ENCODE assay signal across 12 cellular contexts in the genomic region with DNA sequence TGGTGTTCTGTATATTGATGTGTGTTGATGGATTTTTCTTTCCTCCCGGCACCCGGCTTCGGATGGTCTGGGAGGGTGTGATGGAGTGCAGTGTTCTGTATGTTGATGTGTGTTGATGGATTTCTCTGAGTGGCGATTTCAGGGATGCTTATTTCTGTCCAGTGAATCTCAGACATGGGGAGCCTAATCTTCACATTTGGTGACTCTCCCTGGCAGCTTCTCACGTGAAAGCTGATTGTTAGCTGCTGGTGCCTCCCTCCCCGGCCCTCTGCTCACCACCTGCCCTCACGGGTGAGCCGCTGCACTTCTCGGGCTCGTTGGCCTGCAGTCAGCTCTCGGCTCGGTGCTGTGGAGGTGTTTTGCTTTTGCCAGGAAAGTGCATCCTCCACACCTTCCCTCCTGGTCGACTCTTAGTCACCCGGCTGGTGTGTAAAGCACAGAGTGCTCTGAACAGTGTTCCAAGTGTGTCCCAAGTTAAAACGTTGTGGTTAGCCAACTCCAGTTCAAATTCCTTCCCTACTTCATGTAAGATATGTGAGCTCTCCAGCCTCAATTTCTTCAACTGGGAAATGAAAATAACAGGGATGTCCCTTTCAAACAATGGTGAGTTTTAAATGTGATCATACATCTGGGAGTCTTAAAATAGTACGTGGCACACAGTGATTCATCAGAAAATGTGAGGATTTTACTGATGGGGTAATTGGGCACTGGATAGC. TPM values are rescaled to one million over a fixed set of nuclear protein-coding genes. Genes with fewer than 3 reads are reported as not detected.
DNase-seq lines count a peak whose midpoint lies in the region; ATAC-seq and TF ChIP-seq lines count a peak whose summit lies in the region.
"Had no signal": no experiment of that assay in that cellular context is flagged by ENCODE, and none has a peak within 500 bp of the region (broad histone marks: within the 10 kb centered on the region; RNA-seq: fewer than 3 reads in every experiment).

No MANE protein-coding gene starts in this region.

- H3K4me3 ChIP-seq in cardiac fibroblast (replicated peaks in 1 of 2; ENCODE audit: low read depth in 2 of 2, low read length in 2 of 2), result no peak overlapping the region
- H3K4me3 ChIP-seq in left lung, result no peak overlapping the region
- H3K4me3 ChIP-seq: coronary artery had no signal

- intact Hi-C loops in Right ventricle myocardium superior (cut with DNase I) (no loop called here), cardiac septum (cut with DNase I) (loop anchor here (5.0 kb wide), 1 partner anchor 38 kb away; no protein-coding TSS in a partner anchor), left lung (cut with DNase I) (no loop called here)

- no peaks in the 10 kb centered on the region for H3K36me3 ChIP-seq in left lung
- H3K36me3 ChIP-seq: neutrophil had no signal

- DNase-seq in Right ventricle myocardium superior (no peak), cardiac septum (ENCODE audit: low spot score) (no peak), cardiac fibroblast (ENCODE audit: low read depth in 2 of 2) (peak; percentile 39 to 51), left lung (no peak), DMS 273 treated with DMSO at 0.1 percent for 48 hours (lab: John Stamatoyannopoulos, UW) (no peak), left lobe of liver (ENCODE audit: low spot score) (no peak), HuH-7 (ENCODE audit: low spot score) (no peak), SIG-M5 (lab: John Stamatoyannopoulos, UW) (no peak)
- DNase-seq: activated T-cell treated with anti-CD3 and anti-CD28 coated beads, Interleukin-2, amount 50 U/mL, for 48 hours had no signal

- TF ChIP-seq CTCF in cardiac fibroblast (IDR thresholded peaks at IDR 0.05; ENCODE audit: low read depth, low read length), result no peak
- no peak for TF ChIP-seq CTCF in left lung (IDR thresholded peaks at IDR 0.05)

- peaks cover 19 to 41% of the 10 kb centered on the region in 2 donors for H3K4me1 ChIP-seq in left lung

- ATAC-seq in Right ventricle myocardium superior (ENCODE audit: poor library complexity) (peak; percentile 14), left lung (peak; percentile 58), left lobe of liver (no peak)

- H3K27me3 ChIP-seq in left lung, result no peaks in the 10 kb centered on the region
- H3K27me3 ChIP-seq: neutrophil had no signal

- no peaks in the 10 kb centered on the region for H3K9me3 ChIP-seq in left lung
- H3K9me3 ChIP-seq: neutrophil had no signal

- H3K27ac ChIP-seq in left lung, result peak overlapping the region; percentile 31 to 36
- H3K27ac ChIP-seq: coronary artery, KMS-11, neutrophil had no signal

RNA-seq across cellular contexts. Expression of a gene that starts 54.6 kb away (rescaled TPM):
- total RNA-seq in Right ventricle myocardium superior, result 73.6 TPM
- total RNA-seq in cardiac septum, result 96.5 TPM
- total RNA-seq in left lung, result 100 to 1,000 TPM; 271 to 457 TPM
- total RNA-seq in left lobe of liver, result 36.0 TPM

Comparison
In these comparisons a context has a peak if more than half of its experiments do, and no peak if none do; other contexts are left out.
1. DNase-seq: peak in cardiac fibroblast (2 of 2); none in Right ventricle myocardium superior (single experiment), cardiac septum (single experiment), left lung (0 of 2), DMS 273 treated with DMSO at 0.1 percent for 48 hours (single experiment), left lobe of liver (single experiment), HuH-7 (single experiment) and SIG-M5 (single experiment).